ENCODE assay signal across 1 cellular context in genomic region chr4:131061734-131062133, GRCh38.
TF ChIP-seq lines count a peak whose summit lies in the region.

No MANE protein-coding gene starts in this region.

TF ChIP-seq in GM12878, 131 proteins besides CTCF, POLR2A, EP300 and RAD21 (continued from another document):
- no peak for TF ChIP-seq CEBPB (IDR thresholded peaks at IDR 0.05; ENCODE audit: borderline replicate concordance in 1 of 2, low read depth in 2 of 2, low read length in 2 of 2)
- no peak for TF ChIP-seq REST (IDR thresholded peaks at IDR 0.05; ENCODE audit: low read depth, low read length)
- no peak for TF ChIP-seq NR2C1 (IDR thresholded peaks at IDR 0.05)
- peak; percentile 43; the same call in 1 of the 2 replicates for TF ChIP-seq CBX5 (IDR thresholded peaks at IDR 0.05; ENCODE audit: low read depth)
